Comparison of ENCODE assay signal across 1 cellular context in genomic region chr14:99133563-99134332, GRCh38.
TF ChIP-seq lines count a peak whose summit lies in the region.

No MANE protein-coding gene starts in this region.

TF ChIP-seq in H1, 55 proteins besides CTCF, POLR2A, EP300 and RAD21:
- no peak for TF ChIP-seq NRF1 (IDR thresholded peaks at IDR 0.05; ENCODE audit: low read depth, low read length)
- TF ChIP-seq SUZ12 (IDR thresholded peaks at IDR 0.05; ENCODE audit: low read length) = no peak
- TF ChIP-seq CREB1 (IDR thresholded peaks at IDR 0.05) = no peak
- no peak for TF ChIP-seq E2F6 (IDR thresholded peaks at IDR 0.05)
- no peak for TF ChIP-seq TCF12 (IDR thresholded peaks at IDR 0.05; ENCODE audit: low read depth, low read length)
- no peak for TF ChIP-seq SP4 (IDR thresholded peaks at IDR 0.05; ENCODE audit: low read length)
- TF ChIP-seq JUND (IDR thresholded peaks at IDR 0.05; ENCODE audit: low read length) = no peak
- no peak for TF ChIP-seq TBP (IDR thresholded peaks at IDR 0.05; ENCODE audit: low read depth, low read length)
- TF ChIP-seq CTBP2 (IDR thresholded peaks at IDR 0.05; ENCODE audit: borderline replicate concordance, insufficient read depth, insufficient read length, low read length) = no peak
- no peak for TF ChIP-seq GABPA (IDR thresholded peaks at IDR 0.05; ENCODE audit: borderline replicate concordance, insufficient read depth, low read length)
